Comparison of ENCODE assay signal across 9 cellular contexts in genomic region chr22:45977003-45977395, GRCh38. TPM values are rescaled to one million over a fixed set of nuclear protein-coding genes. Genes with fewer than 3 reads are reported as not detected.
DNase-seq lines count a peak whose midpoint lies in the region; ATAC-seq and TF ChIP-seq lines count a peak whose summit lies in the region.
"Had no signal": no experiment of that assay in that cellular context is flagged by ENCODE, and none has a peak within 500 bp of the region (broad histone marks: within the 10 kb centered on the region; RNA-seq: fewer than 3 reads in every experiment).

Gene WNT7B, minus strand, starts transcription at chr22:45977162. Its CDS starts 408 bp downstream, at chr22:45976754.

- H3K27ac ChIP-seq in heart right ventricle, result no peak within 1 kb of the TSS

- no peaks in the 10 kb centered on the region for H3K36me3 ChIP-seq in heart right ventricle

- H3K4me3 ChIP-seq in heart right ventricle, result peak within 1 kb of the TSS in 8 of 10 donors; percentile 22 to 47 (median 32)
- peak within 1 kb of the TSS; percentile 46 for H3K4me3 ChIP-seq in iPS-18c (ENCODE audit: insufficient read depth, low read depth, low read length)

- no peaks in the 10 kb centered on the region for H3K9me3 ChIP-seq in heart right ventricle
- peaks cover 5% of the 10 kb centered on the region for H3K9me3 ChIP-seq in iPS-18c (ENCODE audit: control insufficient read depth, insufficient read depth, low read length)

- DNase-seq in heart right ventricle (no peak), Right ventricle myocardium inferior (ENCODE audit: missing footprints) (no peak), SW480 (ENCODE audit: low spot score) (peak; percentile 56), ureter (ENCODE audit: low spot score) (peak; percentile 85), NCI-H2107 treated with DMSO at 0.1 percent for 48 hours (lab: John Stamatoyannopoulos, UW; ENCODE audit: unreplicated experiment) (no peak), retina (no peak)

- intact Hi-C loops in heart right ventricle (cut with DNase I), result loop anchor here in 2 of 10 donors (2.0 kb wide), 2 partner anchors 332 to 334 kb away; no protein-coding TSS in a partner anchor
- intact Hi-C loops in Right ventricle myocardium inferior (cut with DNase I), result no loop called here

- peaks cover 7 to 28% (median 22%) of the 10 kb centered on the region in 9 donors for H3K4me1 ChIP-seq in heart right ventricle

- TF ChIP-seq CTCF in heart right ventricle (IDR thresholded peaks at IDR 0.05), result no peak

- ATAC-seq in heart right ventricle (no peak), Right ventricle myocardium inferior (no peak), HG02970 (IDR thresholded peaks at IDR 0.05; ENCODE audit: low FRiP score, unreplicated experiment) (no peak)

- H3K27me3 ChIP-seq in heart right ventricle, result peaks cover 38 to 68% (median 64%) of the 10 kb centered on the region in 7 donors

- 0 to 1% methylated on average over 20 to 45 of the region's 48 CpGs for WGBS in heart right ventricle, 2 donors

RNA-seq across cellular contexts. Expression of gene WNT7B, which starts in this region (rescaled TPM):
- total RNA-seq in heart right ventricle (not detected), Right ventricle myocardium inferior (not detected), ureter (58.6 TPM)
- polyA plus RNA-seq in heart right ventricle, result not detected
- total RNA-seq: activated CD8-positive, alpha-beta memory T cell treated with anti-CD3 and anti-CD28 coated beads for 36 hours had no signal

Comparison
In these comparisons a context has a peak if more than half of its experiments do, and no peak if none do; other contexts are left out.
1. RNA of gene WNT7B (total RNA-seq): 58.6 TPM in ureter (single experiment); not detected in heart right ventricle and not detected in Right ventricle myocardium inferior (single experiment); every median in the first group is over 10 times any median in the second.
2. DNase-seq: peak in SW480 (single experiment) and ureter (single experiment); none in heart right ventricle (0 of 2), Right ventricle myocardium inferior (single experiment), NCI-H2107 treated with DMSO at 0.1 percent for 48 hours (single experiment) and retina (single experiment).